ENCODE assay signal across 8 cellular contexts in the genomic region with DNA sequence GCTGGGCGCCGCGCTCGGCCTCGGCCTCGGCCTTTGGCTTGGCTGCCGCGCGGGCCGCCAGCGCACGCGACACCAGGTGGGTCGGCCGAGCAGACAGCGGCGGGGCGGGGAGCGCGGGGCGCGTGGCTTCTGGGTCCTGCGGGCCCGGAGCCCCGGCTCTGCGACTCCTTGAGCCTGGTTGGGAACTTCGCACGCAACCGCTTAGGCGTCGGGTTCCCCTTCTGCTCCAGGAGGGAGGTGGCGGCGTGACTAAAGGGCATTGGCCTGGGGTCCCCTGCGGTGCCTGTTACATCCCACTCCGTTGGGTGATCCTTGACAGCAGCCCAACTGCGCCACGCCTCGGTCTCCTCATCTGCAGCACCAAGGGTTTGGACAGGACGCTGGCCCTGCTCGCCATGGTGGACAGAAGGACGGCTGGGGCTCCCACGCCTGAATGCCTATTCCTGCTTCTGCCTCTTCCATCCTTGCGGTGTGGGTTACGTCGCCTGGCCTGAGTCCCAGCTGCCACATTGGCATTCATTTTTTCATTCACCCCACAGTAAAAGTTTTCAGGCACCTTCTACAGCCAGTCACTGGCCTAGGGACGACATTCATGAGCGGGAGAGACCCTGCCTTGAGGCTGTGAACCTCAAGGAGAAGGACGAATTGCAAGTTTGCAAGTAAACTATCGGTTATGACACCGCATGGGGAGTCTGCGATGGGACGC. TPM values are rescaled to one million over a fixed set of nuclear protein-coding genes. Genes with fewer than 3 reads are reported as not detected.
DNase-seq lines count a peak whose midpoint lies in the region; ATAC-seq and TF ChIP-seq lines count a peak whose summit lies in the region.

No MANE protein-coding gene starts in this region.

- H3K36me3 ChIP-seq in OCI-LY3 (replicated peaks; ENCODE audit: low read depth, low read length) (peaks cover 6% of the 10 kb centered on the region), endodermal cell (ENCODE audit: control insufficient read depth, insufficient read depth, low read length) (no peaks in the 10 kb centered on the region)

- H3K4me3 Mint-ChIP-seq in endodermal cell (peak overlapping the region; percentile 65), nephron (peak overlapping the region; percentile 85 to 94 (median 93))

- H3K9me3 ChIP-seq in OCI-LY3 (ENCODE audit: insufficient read depth, low read length): peaks cover 5% of the 10 kb centered on the region; the same call in 1 of the 2 replicates
- H3K9me3 ChIP-seq in endodermal cell (ENCODE audit: control insufficient read depth, low read length): peaks cover 17% of the 10 kb centered on the region

- H3K4me2 ChIP-seq in OCI-LY3 (ENCODE audit: low read length): peak overlapping the region; percentile 98

- H3K9me3 Mint-ChIP-seq in endodermal cell (peaks cover 17% of the 10 kb centered on the region), nephron (peaks cover 12% of the 10 kb centered on the region)

- TF ChIP-seq CTCF in OCI-LY3 (IDR thresholded peaks at IDR 0.05; ENCODE audit: low read depth, low read length) (no peak), endodermal cell (conservative IDR thresholded peaks at IDR 0.05) (no peak), nephron (IDR thresholded peaks at IDR 0.05; ENCODE audit: unreplicated experiment in 3 of 3) (no peak)

- H3K27me3 ChIP-seq in OCI-LY3 (ENCODE audit: low read depth, low read length) (no peaks in the 10 kb centered on the region), endodermal cell (ENCODE audit: control insufficient read depth, insufficient read depth, low read length, poor library complexity, severe bottlenecking) (peaks cover 33% of the 10 kb centered on the region)

- H3K27ac ChIP-seq in OCI-LY3 (ENCODE audit: low read length): no peak overlapping the region
- no peak overlapping the region for H3K27ac ChIP-seq in endodermal cell (ENCODE audit: low read depth, low read length)

- H3K4me3 ChIP-seq in OCI-LY3 (ENCODE audit: low read length): peak overlapping the region; percentile 93
- H3K4me3 ChIP-seq in endodermal cell (ENCODE audit: low read length): peak overlapping the region; percentile 77

- peaks cover 3% of the 10 kb centered on the region; the same call in 1 of the 2 replicates for H4K20me1 ChIP-seq in OCI-LY3 (ENCODE audit: insufficient read depth, low read length)

- H3K4me1 ChIP-seq in OCI-LY3 (ENCODE audit: low read length): peaks cover 37% of the 10 kb centered on the region
- H3K4me1 ChIP-seq in endodermal cell (ENCODE audit: control insufficient read depth, insufficient read depth, low read length): no peaks in the 10 kb centered on the region

- ATAC-seq in GM18519 (IDR thresholded peaks at IDR 0.05; ENCODE audit: low FRiP score, unreplicated experiment) (peak; percentile 8), HG02884 (IDR thresholded peaks at IDR 0.05; ENCODE audit: unreplicated experiment) (no peak), GM21528 (IDR thresholded peaks at IDR 0.05; ENCODE audit: low FRiP score, unreplicated experiment) (no peak), GM18517 (IDR thresholded peaks at IDR 0.05; ENCODE audit: unreplicated experiment) (no peak)

- peak; percentile 82 for DNase-seq in endodermal cell
- DNase-seq in RKO (ENCODE audit: low spot score): no peak

- H2AFZ ChIP-seq in OCI-LY3 (ENCODE audit: low read depth, low read length): no peak overlapping the region

- peaks cover 24% of the 10 kb centered on the region for H3K4me1 Mint-ChIP-seq in endodermal cell
- H3K4me1 Mint-ChIP-seq in nephron: peaks cover 49% of the 10 kb centered on the region

- peaks cover 32% of the 10 kb centered on the region for H3K27me3 Mint-ChIP-seq in endodermal cell (ENCODE audit: insufficient read depth)
- H3K27me3 Mint-ChIP-seq in nephron (ENCODE audit: low read depth): no peaks in the 10 kb centered on the region

- H3K27ac Mint-ChIP-seq in endodermal cell (no peak overlapping the region), nephron (peak overlapping the region; percentile 67 to 78 (median 70))

- peaks cover 27% of the 10 kb centered on the region for H3K79me2 ChIP-seq in OCI-LY3 (ENCODE audit: low read length)

- H3K36me3 Mint-ChIP-seq in endodermal cell (ENCODE audit: low read depth): peaks cover 16% of the 10 kb centered on the region
- peaks cover 33% of the 10 kb centered on the region for H3K36me3 Mint-ChIP-seq in nephron (ENCODE audit: low read depth)

- WGBS in endodermal cell (ENCODE audit: insufficient coverage in 1 of 2, insufficient read length in 1 of 2), 2 experiments: 15 to 26% methylated on average over 28 to 52 of the region's 52 CpGs

- peak overlapping the region; percentile 69 for H3K9ac ChIP-seq in OCI-LY3 (ENCODE audit: low read length)
- no peak overlapping the region for H3K9ac ChIP-seq in endodermal cell (ENCODE audit: extremely low read depth, low read length, poor library complexity, severe bottlenecking)

RNA-seq across cellular contexts. Expression of gene EVC, which starts 0.6 kb away (rescaled TPM):
- total RNA-seq in endodermal cell: 10 to 100 TPM; 25.5 to 29.0 TPM
- polyA plus RNA-seq in endodermal cell (2013, experiment 1 of 2): 9.9 TPM
- 9.5 TPM for polyA plus RNA-seq in endodermal cell (2013, experiment 2 of 2)

RNA-seq across cellular contexts. Expression of gene EVC2, which starts 3.3 kb away (rescaled TPM):
- total RNA-seq in endodermal cell: 10 to 100 TPM in 1 of 2 donors, 1 to 10 TPM in 1; 9.7 to 11.7 TPM
- 4.2 TPM for polyA plus RNA-seq in endodermal cell (2013, experiment 1 of 2)
- polyA plus RNA-seq in endodermal cell (2013, experiment 2 of 2): 3.9 TPM
